Comparison of ENCODE assay signal across 30 cellular contexts in genomic region chr14:95296595-95297365, GRCh38. TPM values are rescaled to one million over a fixed set of nuclear protein-coding genes. Genes with fewer than 3 reads are reported as not detected.
DNase-seq lines count a peak whose midpoint lies in the region; TF ChIP-seq lines count a peak whose summit lies in the region.
"Had no signal": no experiment of that assay in that cellular context is flagged by ENCODE, and none has a peak within 500 bp of the region (broad histone marks: within the 10 kb centered on the region; RNA-seq: fewer than 3 reads in every experiment).

No MANE protein-coding gene starts in this region.

- TF ChIP-seq CTCF in smooth muscle cell (IDR thresholded peaks at IDR 0.05; ENCODE audit: borderline replicate concordance, insufficient read depth, poor library complexity, severe bottlenecking), result no peak
- no peak for TF ChIP-seq CTCF in chondrocyte (IDR thresholded peaks at IDR 0.05)

- H3K79me2 ChIP-seq in smooth muscle cell (ENCODE audit: low read depth), result no peaks in the 10 kb centered on the region

- H3K4me3 ChIP-seq in smooth muscle cell, result no peak overlapping the region
- H3K4me3 ChIP-seq: cardiac muscle cell, HAP-1, left ventricle myocardium inferior, prostate gland, sigmoid colon, upper lobe of left lung had no signal

- H3F3A ChIP-seq in smooth muscle cell (ENCODE audit: low read depth), result no peaks in the 10 kb centered on the region

- H3K27me3 ChIP-seq in layer of hippocampus (ENCODE audit: control insufficient read depth, insufficient read depth, low read length), result no peaks in the 10 kb centered on the region
- peaks cover 14% of the 10 kb centered on the region for H3K27me3 ChIP-seq in smooth muscle cell (ENCODE audit: low read depth)
- H3K27me3 ChIP-seq: cardiac muscle cell, sigmoid colon, upper lobe of left lung had no signal

- H3K27ac ChIP-seq in angular gyrus (ENCODE audit: low read depth, low read length) (peak overlapping the region; percentile 98), layer of hippocampus (ENCODE audit: low read depth, low read length) (peak overlapping the region; percentile 99), smooth muscle cell (ENCODE audit: low read depth) (no peak overlapping the region)
- H3K27ac ChIP-seq: C4-2B, cardiac muscle cell, left ventricle myocardium inferior, prostate gland, sigmoid colon, upper lobe of left lung had no signal

- H3K9me3 Mint-ChIP-seq in chondrocyte (ENCODE audit: low read depth), result peaks cover 14% of the 10 kb centered on the region
- H3K9me3 Mint-ChIP-seq: activated CD4-positive, alpha-beta T cell treated with anti-CD3 and anti-CD28 coated beads, Interleukin-2, amount 10 ng/mL, durations not matched to agents 24 days and 14 days had no signal

- peak overlapping the region; percentile 46 for H3K4me2 ChIP-seq in smooth muscle cell

- no peaks in the 10 kb centered on the region for H3K36me3 ChIP-seq in smooth muscle cell (ENCODE audit: low read depth)
- H3K36me3 ChIP-seq: cardiac muscle cell, HAP-1, left ventricle myocardium inferior, prostate gland, sigmoid colon, upper lobe of left lung had no signal

- H3K4me1 ChIP-seq in smooth muscle cell (ENCODE audit: low read depth), result no peaks in the 10 kb centered on the region
- H3K4me1 ChIP-seq: Caco-2, HAP-1, prostate gland, sigmoid colon had no signal

- 53% methylated on average over 11 of the region's 11 CpGs for WGBS in smooth muscle cell (ENCODE audit: low lambda C conversion rate)

- no peak overlapping the region for H3K9ac ChIP-seq in smooth muscle cell (ENCODE audit: low read depth)

- peaks cover 12% of the 10 kb centered on the region for H3K4me1 Mint-ChIP-seq in chondrocyte (ENCODE audit: low read depth)
- H3K4me1 Mint-ChIP-seq: activated CD4-positive, alpha-beta T cell treated with anti-CD3 and anti-CD28 coated beads, Interleukin-2, amount 10 ng/mL, durations not matched to agents 24 days and 14 days; naive thymus-derived CD4-positive, alpha-beta T cell; T-cell had no signal

- H4K20me1 ChIP-seq in smooth muscle cell (ENCODE audit: low read depth), result no peaks in the 10 kb centered on the region

- no peak overlapping the region for H3K27ac Mint-ChIP-seq in chondrocyte (ENCODE audit: unreplicated experiment)
- H3K27ac Mint-ChIP-seq: activated CD4-positive, alpha-beta T cell treated with anti-CD3 and anti-CD28 coated beads, Interleukin-2, amount 10 ng/mL, durations not matched to agents 24 days and 14 days; activated naive CD8-positive, alpha-beta T cell; naive thymus-derived CD4-positive, alpha-beta T cell; T-cell; WTC11 had no signal

- H3K27me3 Mint-ChIP-seq in chondrocyte (ENCODE audit: low read depth), result no peaks in the 10 kb centered on the region

- no peaks in the 10 kb centered on the region for H3K36me3 Mint-ChIP-seq in chondrocyte (ENCODE audit: low read depth)
- H3K36me3 Mint-ChIP-seq: activated naive CD8-positive, alpha-beta T cell; T-cell had no signal

- H2AFZ ChIP-seq in smooth muscle cell (ENCODE audit: low read depth), result no peak overlapping the region

- no peak overlapping the region for H3K4me3 Mint-ChIP-seq in chondrocyte (ENCODE audit: unreplicated experiment)
- H3K4me3 Mint-ChIP-seq: activated CD4-positive, alpha-beta T cell treated with anti-CD3 and anti-CD28 coated beads, Interleukin-2, amount 10 ng/mL, durations not matched to agents 24 days and 14 days; activated naive CD8-positive, alpha-beta T cell; naive thymus-derived CD4-positive, alpha-beta T cell; T-cell; WTC11 had no signal

- DNase-seq in NCI-H2196 (lab: John Stamatoyannopoulos, UW; ENCODE audit: unreplicated experiment), result peak; percentile 8
- DNase-seq in smooth muscle cell (lab: John Stamatoyannopoulos, UW; ENCODE audit: unreplicated experiment), result no peak
- DNase-seq in NCI-H82 treated with DMSO at 0.1 percent for 48 hours (lab: John Stamatoyannopoulos, UW; ENCODE audit: unreplicated experiment), result no peak
- DNase-seq in NCI-H510A (lab: John Stamatoyannopoulos, UW), result no peak
- DNase-seq in chondrocyte (ENCODE audit: low spot score), result no peak
- DNase-seq: activated CD4-positive, alpha-beta T cell treated with anti-CD3 and anti-CD28 coated beads, Interleukin-2, amount 10 ng/mL, durations not matched to agents 24 days and 14 days; activated CD8-positive, alpha-beta memory T cell treated with anti-CD3 and anti-CD28 coated beads for 24 hours; activated effector memory CD4-positive, alpha-beta T cell treated with Interleukin-2 at 50 U/mL for 16 hours; activated T-cell treated with anti-CD3 and anti-CD28 coated beads, Interleukin-2, amount 50 U/mL, for 1 hour; aorta; Caco-2; cortex of kidney; DMS79; Kasumi-1; left ventricle myocardium inferior; naive thymus-derived CD4-positive, alpha-beta T cell; NCI-H1436 treated with DMSO at 0.1 percent for 48 hours; NCI-H526 treated with DMSO at 0.1 percent for 48 hours; sigmoid colon; stimulated activated CD4-positive, alpha-beta T cell treated with anti-CD3 and anti-CD28 coated beads, Interleukin-4, amount 100 ng/mL, for 24 hours; T-cell; upper lobe of left lung had no signal

- no peaks in the 10 kb centered on the region for H3K9me3 ChIP-seq in smooth muscle cell (replicated peaks; ENCODE audit: low read depth)
- H3K9me3 ChIP-seq: Caco-2, HAP-1, prostate gland, sigmoid colon, upper lobe of left lung had no signal

RNA-seq across cellular contexts. Expression of gene CLMN, which starts 22.9 kb away (rescaled TPM):
- total RNA-seq in smooth muscle cell (2.8 and 3.5 TPM in 2 replicates), chondrocyte (6.7 to 7.7 TPM (median 7.3 TPM) in 3 replicates)
- 1.3 and 3.9 TPM in 2 replicates for polyA plus RNA-seq in smooth muscle cell
